ENCODE assay signal across 1 cellular context in the genomic region with DNA sequence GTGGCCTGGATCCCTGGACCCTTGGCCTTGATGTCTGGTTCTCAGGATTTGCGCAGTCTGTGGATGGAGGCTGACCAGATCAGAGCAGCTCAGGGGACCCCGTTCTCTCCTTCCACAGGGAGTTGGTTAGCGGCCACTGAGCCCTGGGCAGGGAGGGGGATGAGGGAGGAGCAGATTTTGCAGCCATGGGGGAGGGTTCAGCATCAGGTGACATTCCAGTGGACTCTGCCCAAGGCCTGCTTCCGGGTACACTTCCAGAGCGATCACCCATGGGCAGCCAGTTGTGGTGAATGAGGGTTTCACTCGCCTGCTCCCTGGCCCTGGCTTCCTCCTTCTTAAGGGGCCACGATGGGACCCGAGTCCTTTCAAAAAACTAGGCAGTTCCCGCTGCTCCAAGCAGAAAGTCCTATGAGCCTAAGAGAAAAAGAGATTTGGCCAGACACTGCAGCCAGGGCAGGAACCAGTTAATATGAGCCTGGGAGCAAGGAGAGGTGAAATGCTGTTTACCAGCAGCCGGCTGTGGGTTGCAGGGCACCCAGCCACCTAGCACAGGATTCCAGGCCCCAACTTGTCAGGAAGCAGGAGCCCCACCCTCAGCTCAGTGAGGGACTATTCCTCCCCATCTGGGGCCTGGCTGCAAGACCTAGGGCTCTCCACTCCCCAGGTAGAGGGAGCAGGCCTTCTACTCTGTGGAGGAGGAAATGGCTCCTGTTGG.
TF ChIP-seq lines count a peak whose summit lies in the region.

No MANE protein-coding gene starts in this region.

TF ChIP-seq in HepG2, 621 proteins besides CTCF, POLR2A, EP300 and RAD21 (continued from another document and continues in another):
- TF ChIP-seq, protein P1, sequence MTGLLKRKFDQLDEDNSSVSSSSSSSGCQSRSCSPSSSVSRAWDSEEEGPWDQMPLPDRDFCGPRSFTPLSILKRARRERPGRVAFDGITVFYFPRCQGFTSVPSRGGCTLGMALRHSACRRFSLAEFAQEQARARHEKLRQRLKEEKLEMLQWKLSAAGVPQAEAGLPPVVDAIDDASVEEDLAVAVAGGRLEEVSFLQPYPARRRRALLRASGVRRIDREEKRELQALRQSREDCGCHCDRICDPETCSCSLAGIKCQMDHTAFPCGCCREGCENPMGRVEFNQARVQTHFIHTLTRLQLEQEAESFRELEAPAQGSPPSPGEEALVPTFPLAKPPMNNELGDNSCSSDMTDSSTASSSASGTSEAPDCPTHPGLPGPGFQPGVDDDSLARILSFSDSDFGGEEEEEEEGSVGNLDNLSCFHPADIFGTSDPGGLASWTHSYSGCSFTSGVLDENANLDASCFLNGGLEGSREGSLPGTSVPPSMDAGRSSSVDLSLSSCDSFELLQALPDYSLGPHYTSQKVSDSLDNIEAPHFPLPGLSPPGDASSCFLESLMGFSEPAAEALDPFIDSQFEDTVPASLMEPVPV (CRISPR knock-in tag; IDR thresholded peaks at IDR 0.05): no peak; the same call in none of the 2 replicates
- TF ChIP-seq ZNF704 (CRISPR knock-in tag; IDR thresholded peaks at IDR 0.05; ENCODE audit: borderline replicate concordance): no peak
- TF ChIP-seq RNF2 (conservative IDR thresholded peaks at IDR 0.05; ENCODE audit: low read depth): no peak
- TF ChIP-seq HOXA5 (CRISPR knock-in tag; IDR thresholded peaks at IDR 0.05): peak; percentile 64; the same call in 1 of the 2 replicates
- TF ChIP-seq ZNF609 (CRISPR knock-in tag; IDR thresholded peaks at IDR 0.05; ENCODE audit: borderline replicate concordance): peak; percentile 64; the same call in 1 of the 2 replicates
- TF ChIP-seq MTF2 (CRISPR knock-in tag; IDR thresholded peaks at IDR 0.05; ENCODE audit: borderline replicate concordance): no peak
- no peak for TF ChIP-seq SRSF1 (optimal IDR thresholded peaks at IDR 0.05; ENCODE audit: low read depth, low read length)
- TF ChIP-seq, protein P2, sequence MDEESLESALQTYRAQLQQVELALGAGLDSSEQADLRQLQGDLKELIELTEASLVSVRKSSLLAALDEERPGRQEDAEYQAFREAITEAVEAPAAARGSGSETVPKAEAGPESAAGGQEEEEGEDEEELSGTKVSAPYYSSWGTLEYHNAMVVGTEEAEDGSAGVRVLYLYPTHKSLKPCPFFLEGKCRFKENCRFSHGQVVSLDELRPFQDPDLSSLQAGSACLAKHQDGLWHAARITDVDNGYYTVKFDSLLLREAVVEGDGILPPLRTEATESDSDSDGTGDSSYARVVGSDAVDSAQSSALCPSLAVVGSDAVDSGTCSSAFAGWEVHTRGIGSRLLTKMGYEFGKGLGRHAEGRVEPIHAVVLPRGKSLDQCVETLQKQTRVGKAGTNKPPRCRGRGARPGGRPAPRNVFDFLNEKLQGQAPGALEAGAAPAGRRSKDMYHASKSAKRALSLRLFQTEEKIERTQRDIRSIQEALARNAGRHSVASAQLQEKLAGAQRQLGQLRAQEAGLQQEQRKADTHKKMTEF (CRISPR knock-in tag; IDR thresholded peaks at IDR 0.05): peak; percentile 84
- TF ChIP-seq ATF7-NPFF (CRISPR knock-in tag; IDR thresholded peaks at IDR 0.05; ENCODE audit: low read depth): no peak; the same call in 1 of the 2 replicates
- no peak for TF ChIP-seq EZH2 (conservative IDR thresholded peaks at IDR 0.05; ENCODE audit: low read depth, low read length)
- TF ChIP-seq ZNF766 (CRISPR knock-in tag; IDR thresholded peaks at IDR 0.05; ENCODE audit: borderline replicate concordance): peak; percentile 81; the same call in 1 of the 2 replicates
- TF ChIP-seq ZBTB34 (CRISPR knock-in tag; IDR thresholded peaks at IDR 0.05): no peak
- 0 out of 2 replicates have a peak, but pooled peaks have one; percentile 26 for TF ChIP-seq CHD2 (IDR thresholded peaks at IDR 0.05; ENCODE audit: low read depth, low read length)
- TF ChIP-seq AGO2 (optimal IDR thresholded peaks at IDR 0.05; ENCODE audit: low read depth, low read length): peak; percentile 53
- TF ChIP-seq, protein P3, sequence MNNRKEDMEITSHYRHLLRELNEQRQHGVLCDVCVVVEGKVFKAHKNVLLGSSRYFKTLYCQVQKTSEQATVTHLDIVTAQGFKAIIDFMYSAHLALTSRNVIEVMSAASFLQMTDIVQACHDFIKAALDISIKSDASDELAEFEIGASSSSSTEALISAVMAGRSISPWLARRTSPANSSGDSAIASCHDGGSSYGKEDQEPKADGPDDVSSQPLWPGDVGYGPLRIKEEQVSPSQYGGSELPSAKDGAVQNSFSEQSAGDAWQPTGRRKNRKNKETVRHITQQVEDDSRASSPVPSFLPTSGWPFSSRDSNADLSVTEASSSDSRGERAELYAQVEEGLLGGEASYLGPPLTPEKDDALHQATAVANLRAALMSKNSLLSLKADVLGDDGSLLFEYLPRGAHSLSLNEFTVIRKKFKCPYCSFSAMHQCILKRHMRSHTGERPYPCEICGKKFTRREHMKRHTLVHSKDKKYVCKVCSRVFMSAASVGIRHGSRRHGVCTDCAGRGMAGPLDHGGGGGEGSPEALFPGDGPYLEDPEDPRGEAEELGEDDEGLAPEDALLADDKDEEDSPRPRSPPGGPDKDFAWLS (CRISPR knock-in tag; IDR thresholded peaks at IDR 0.05; ENCODE audit: borderline replicate concordance): no peak
- peak; percentile 84 for TF ChIP-seq MAX (IDR thresholded peaks at IDR 0.05)
- peak; percentile 94 for TF ChIP-seq HNRNPL (IDR thresholded peaks at IDR 0.05; ENCODE audit: low read depth, low read length)
- no peak; the same call in 1 of the 2 replicates for TF ChIP-seq ZNF761 (CRISPR knock-in tag; conservative IDR thresholded peaks at IDR 0.05)
- no peak for TF ChIP-seq CHCHD3 (CRISPR knock-in tag; IDR thresholded peaks at IDR 0.05)
- peak; percentile 89 for TF ChIP-seq U2AF2 (IDR thresholded peaks at IDR 0.05; ENCODE audit: low read depth, low read length)
- TF ChIP-seq ZNF543 (CRISPR knock-in tag; IDR thresholded peaks at IDR 0.05): no peak
- TF ChIP-seq ZFY (CRISPR knock-in tag; IDR thresholded peaks at IDR 0.05): peak; percentile 94
- TF ChIP-seq, protein P4, sequence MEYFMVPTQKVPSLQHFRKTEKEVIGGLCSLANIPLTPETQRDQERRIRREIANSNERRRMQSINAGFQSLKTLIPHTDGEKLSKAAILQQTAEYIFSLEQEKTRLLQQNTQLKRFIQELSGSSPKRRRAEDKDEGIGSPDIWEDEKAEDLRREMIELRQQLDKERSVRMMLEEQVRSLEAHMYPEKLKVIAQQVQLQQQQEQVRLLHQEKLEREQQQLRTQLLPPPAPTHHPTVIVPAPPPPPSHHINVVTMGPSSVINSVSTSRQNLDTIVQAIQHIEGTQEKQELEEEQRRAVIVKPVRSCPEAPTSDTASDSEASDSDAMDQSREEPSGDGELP (IDR thresholded peaks at IDR 0.05; ENCODE audit: borderline replicate concordance, low read depth): peak; percentile 89; the same call in 1 of the 2 replicates
- peak; percentile 68; the same call in 1 of the 2 replicates for TF ChIP-seq MXD1 (CRISPR knock-in tag; IDR thresholded peaks at IDR 0.05)
- TF ChIP-seq ZNF558 (CRISPR knock-in tag; IDR thresholded peaks at IDR 0.05; ENCODE audit: borderline replicate concordance): peak; percentile 73; the same call in 1 of the 2 replicates
- TF ChIP-seq ZNF337 (CRISPR knock-in tag; IDR thresholded peaks at IDR 0.05; ENCODE audit: borderline replicate concordance, low read depth): peak; percentile 60; the same call in 1 of the 2 replicates
- peak; percentile 52 for TF ChIP-seq U2AF1 (optimal IDR thresholded peaks at IDR 0.05; ENCODE audit: low read depth, low read length)
- no peak for TF ChIP-seq ZNF737 (CRISPR knock-in tag; IDR thresholded peaks at IDR 0.05; ENCODE audit: borderline replicate concordance)
- peak; percentile 77 for TF ChIP-seq ZNF501 (CRISPR knock-in tag; IDR thresholded peaks at IDR 0.05)
- no peak for TF ChIP-seq RFX1 (IDR thresholded peaks at IDR 0.05)
- TF ChIP-seq, protein P5, sequence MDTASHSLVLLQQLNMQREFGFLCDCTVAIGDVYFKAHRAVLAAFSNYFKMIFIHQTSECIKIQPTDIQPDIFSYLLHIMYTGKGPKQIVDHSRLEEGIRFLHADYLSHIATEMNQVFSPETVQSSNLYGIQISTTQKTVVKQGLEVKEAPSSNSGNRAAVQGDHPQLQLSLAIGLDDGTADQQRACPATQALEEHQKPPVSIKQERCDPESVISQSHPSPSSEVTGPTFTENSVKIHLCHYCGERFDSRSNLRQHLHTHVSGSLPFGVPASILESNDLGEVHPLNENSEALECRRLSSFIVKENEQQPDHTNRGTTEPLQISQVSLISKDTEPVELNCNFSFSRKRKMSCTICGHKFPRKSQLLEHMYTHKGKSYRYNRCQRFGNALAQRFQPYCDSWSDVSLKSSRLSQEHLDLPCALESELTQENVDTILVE (CRISPR knock-in tag; IDR thresholded peaks at IDR 0.05): no peak; the same call in 1 of the 2 replicates
- no peak; the same call in 1 of the 2 replicates for TF ChIP-seq NRL (CRISPR knock-in tag; IDR thresholded peaks at IDR 0.05; ENCODE audit: borderline replicate concordance)
- no peak for TF ChIP-seq NFIB (CRISPR knock-in tag; IDR thresholded peaks at IDR 0.05; ENCODE audit: borderline replicate concordance)
- peak; percentile 96 for TF ChIP-seq ZNF263 (CRISPR knock-in tag; IDR thresholded peaks at IDR 0.05)
- TF ChIP-seq CEBPB (IDR thresholded peaks at IDR 0.05; ENCODE audit: borderline replicate concordance, low read depth, low read length): no peak
- peak; percentile 57 for TF ChIP-seq MEIS2 (CRISPR knock-in tag; IDR thresholded peaks at IDR 0.05)
- TF ChIP-seq, protein P6, sequence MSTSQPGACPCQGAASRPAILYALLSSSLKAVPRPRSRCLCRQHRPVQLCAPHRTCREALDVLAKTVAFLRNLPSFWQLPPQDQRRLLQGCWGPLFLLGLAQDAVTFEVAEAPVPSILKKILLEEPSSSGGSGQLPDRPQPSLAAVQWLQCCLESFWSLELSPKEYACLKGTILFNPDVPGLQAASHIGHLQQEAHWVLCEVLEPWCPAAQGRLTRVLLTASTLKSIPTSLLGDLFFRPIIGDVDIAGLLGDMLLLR (CRISPR knock-in tag; IDR thresholded peaks at IDR 0.05): peak; percentile 72; the same call in 1 of the 2 replicates
- TF ChIP-seq, protein P7, sequence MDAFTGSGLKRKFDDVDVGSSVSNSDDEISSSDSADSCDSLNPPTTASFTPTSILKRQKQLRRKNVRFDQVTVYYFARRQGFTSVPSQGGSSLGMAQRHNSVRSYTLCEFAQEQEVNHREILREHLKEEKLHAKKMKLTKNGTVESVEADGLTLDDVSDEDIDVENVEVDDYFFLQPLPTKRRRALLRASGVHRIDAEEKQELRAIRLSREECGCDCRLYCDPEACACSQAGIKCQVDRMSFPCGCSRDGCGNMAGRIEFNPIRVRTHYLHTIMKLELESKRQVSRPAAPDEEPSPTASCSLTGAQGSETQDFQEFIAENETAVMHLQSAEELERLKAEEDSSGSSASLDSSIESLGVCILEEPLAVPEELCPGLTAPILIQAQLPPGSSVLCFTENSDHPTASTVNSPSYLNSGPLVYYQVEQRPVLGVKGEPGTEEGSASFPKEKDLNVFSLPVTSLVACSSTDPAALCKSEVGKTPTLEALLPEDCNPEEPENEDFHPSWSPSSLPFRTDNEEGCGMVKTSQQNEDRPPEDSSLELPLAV (CRISPR knock-in tag; conservative IDR thresholded peaks at IDR 0.05; ENCODE audit: low read depth): no peak
- no peak for TF ChIP-seq ZNF782 (CRISPR knock-in tag; IDR thresholded peaks at IDR 0.05; ENCODE audit: borderline replicate concordance)
- no peak for TF ChIP-seq NR3C1 (CRISPR knock-in tag; IDR thresholded peaks at IDR 0.05)
